In the genomic region with DNA sequence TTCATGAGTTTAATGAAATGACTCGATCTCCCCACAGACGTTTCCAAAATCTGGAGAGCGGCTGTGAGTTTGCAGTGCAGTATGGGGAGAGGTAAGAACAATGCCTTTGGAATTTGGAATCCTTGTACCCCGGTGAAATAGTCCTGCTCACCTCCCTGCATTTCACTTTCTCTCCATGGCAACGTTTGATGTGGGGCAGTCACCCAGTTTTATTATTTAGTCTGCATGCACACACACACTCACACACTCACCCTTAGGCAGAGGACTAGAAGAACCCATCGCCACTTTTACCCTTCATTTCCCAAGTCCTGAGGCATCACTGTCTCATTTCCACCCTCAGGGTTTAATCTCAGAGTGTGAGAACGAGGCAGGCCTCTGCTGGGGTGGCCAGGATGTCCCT, we compare ENCODE assay signal across 15 cellular contexts.
"Had no signal": no experiment of that assay in that cellular context is flagged by ENCODE, and none has a peak within 500 bp of the region (broad histone marks: within the 10 kb centered on the region; RNA-seq: fewer than 3 reads in every experiment).

No MANE protein-coding gene starts in this region.

- H3K36me3 ChIP-seq: lower lobe of right lung, sigmoid colon, upper lobe of right lung had no signal

- H3K4me1 ChIP-seq: psoas muscle had no signal

- DNase-seq: activated B cell treated with CpG ODN at 0.5 μM for 24 hours; activated CD4-positive, alpha-beta T cell treated with anti-CD3 and anti-CD28 coated beads for 4 hours; activated CD8-positive, alpha-beta T cell treated with anti-CD3 and anti-CD28 coated beads for 36 hours; activated naive CD4-positive, alpha-beta T cell treated with anti-CD3 and anti-CD28 coated beads, Interleukin-2, amount 50 U/mL, for 16 hours; activated T-cell treated with anti-CD3 and anti-CD28 coated beads, Interleukin-2, amount 50 U/mL, for 4 hours; dermis blood vessel endothelial cell; effector memory CD8-positive, alpha-beta T cell; left cardiac atrium; lower lobe of right lung; psoas muscle; sigmoid colon; stimulated activated CD4-positive, alpha-beta T cell treated with anti-CD3 and anti-CD28 coated beads, Interleukin-4, amount 100 ng/mL, for 4 hours; SW 1271; upper lobe of right lung had no signal

- H3K4me3 ChIP-seq: hepatocyte, lower lobe of right lung, psoas muscle, sigmoid colon, upper lobe of right lung had no signal

- H3K27ac ChIP-seq: hepatocyte, lower lobe of right lung, psoas muscle, sigmoid colon, upper lobe of right lung had no signal

- H3K9me3 ChIP-seq: lower lobe of right lung, psoas muscle, sigmoid colon, upper lobe of right lung had no signal
